In genomic region chr7:364536-364935, GRCh38 we compare ENCODE assay signal across 28 cellular contexts.
DNase-seq lines count a peak whose midpoint lies in the region; ATAC-seq, FAIRE-seq and TF ChIP-seq lines count a peak whose summit lies in the region.
"Had no signal": no experiment of that assay in that cellular context is flagged by ENCODE, and none has a peak within 500 bp of the region (broad histone marks: within the 10 kb centered on the region; RNA-seq: fewer than 3 reads in every experiment).

No MANE protein-coding gene starts in this region.

- H2BK120ac ChIP-seq in H9 (ENCODE audit: low read depth, low read length, poor library complexity, severe bottlenecking): no peak overlapping the region

- no peak overlapping the region for H3K27ac Mint-ChIP-seq in activated T-helper 17 cell treated with anti-CD3 and anti-CD28 coated beads, Interleukin-2, amount 50 U/mL, for 72 hours
- no peak overlapping the region; a peak in 1 of 7 replicates for H3K27ac Mint-ChIP-seq in H9
- H3K27ac Mint-ChIP-seq: neural progenitor cell; stimulated activated memory B cell treated with anti-CD40 and anti-IgM and Interleukin-4, amounts not matched to agents 10 μg/mL and 1 μg/mL and 100 μg/mL, for 72 hours; T-helper 1 cell treated with Interleukin-12 subunit alpha and Interleukin-12 subunit beta and Interleukin-4 antibody, amounts not matched to agents 30 μg/mL and 1 μg/mL, for 36 hours had no signal

- H3K79me1 ChIP-seq in H9 (ENCODE audit: insufficient read depth, low read depth, low read length, poor library complexity, severe bottlenecking): no peaks in the 10 kb centered on the region

- intact Hi-C loops in left cardiac atrium (cut with DNase I) (no loop called here), cardiac septum (cut with DNase I) (no loop called here), kidney (cut with DNase I) (no loop called here)

- H4K20me1 ChIP-seq in H9 (ENCODE audit: control insufficient read depth, insufficient read depth, insufficient read length): no peaks in the 10 kb centered on the region

- H2BK15ac ChIP-seq in H9 (ENCODE audit: low read depth, low read length): no peak overlapping the region

- H3K27me3 Mint-ChIP-seq in activated T-helper 17 cell treated with anti-CD3 and anti-CD28 coated beads, Interleukin-2, amount 50 U/mL, for 72 hours: no peaks in the 10 kb centered on the region
- H3K27me3 Mint-ChIP-seq in H9 (ENCODE audit: low read depth): peaks cover 13% of the 10 kb centered on the region

- H2AFZ ChIP-seq in H9 (ENCODE audit: low read length): no peak overlapping the region
- H2AFZ ChIP-seq: neural progenitor cell had no signal

- no CpG with 5 or more reads among the region's 11 CpGs for WGBS in H9 (ENCODE audit: extremely low coverage, insufficient read length, low lambda C conversion rate)

- H3K27ac ChIP-seq in kidney (ENCODE audit: low read depth in 2 of 2, low read length in 2 of 2) (no peak overlapping the region), H9 (ENCODE audit: insufficient read length, low read depth, low read length) (no peak overlapping the region)
- H3K27ac ChIP-seq: C4-2B, neural progenitor cell had no signal

- H3K18ac ChIP-seq in H9 (ENCODE audit: insufficient read length, low read depth, low read length): no peak overlapping the region

- H3K9me3 ChIP-seq in kidney (ENCODE audit: control insufficient read depth in 1 of 2, low read length in 2 of 2) (no peaks in the 10 kb centered on the region), H9 (ENCODE audit: control insufficient read depth, low read depth, low read length) (no peaks in the 10 kb centered on the region)
- H3K9me3 ChIP-seq: MG63 had no signal

- no peak overlapping the region for H2BK5ac ChIP-seq in H9 (ENCODE audit: insufficient read length, low read length)

- H3K9me3 Mint-ChIP-seq in activated T-helper 17 cell treated with anti-CD3 and anti-CD28 coated beads, Interleukin-2, amount 50 U/mL, for 72 hours: peaks cover 4% of the 10 kb centered on the region
- no peaks in the 10 kb centered on the region; a peak in 1 of 5 replicates for H3K9me3 Mint-ChIP-seq in H9

- DNase-seq in left cardiac atrium: peak; percentile 8
- no peak for DNase-seq in cardiac septum (ENCODE audit: low spot score)
- peak; percentile 52 for DNase-seq in kidney
- no peak for DNase-seq in urothelium cell line (ENCODE audit: low spot score)
- DNase-seq in H9: no peak
- DNase-seq: activated CD4-positive, CD25-positive, alpha-beta regulatory T cell treated with anti-CD3 and anti-CD28 coated beads, Interleukin-2, amount 50 U/mL, for 72 hours; activated T-cell treated with anti-CD3 and anti-CD28 coated beads, Interleukin-2, amount 50 U/mL, for 1 hour; amygdala; DMS 273 treated with DMSO at 0.1 percent for 48 hours; KBM-7; kidney glomerular epithelial cell; mammary epithelial cell; MG63; NCI-H1105 treated with DMSO at 0.1 percent for 48 hours; NCI-H2081 treated with DMSO at 0.1 percent for 48 hours; NCI-H345; NCI-H82; stimulated activated CD4-positive, alpha-beta T cell treated with anti-CD3 and anti-CD28 coated beads, Interleukin-4, amount 100 ng/mL, for 4 hours had no signal

- no peak overlapping the region for H2BK12ac ChIP-seq in H9 (ENCODE audit: insufficient read length, low read depth, low read length)

- H3K4me1 ChIP-seq in kidney (ENCODE audit: control insufficient read depth in 1 of 2, insufficient read depth in 1 of 2, low read depth in 1 of 2, low read length in 2 of 2): peaks cover 0 to 4% of the 10 kb centered on the region in 2 donors
- no peaks in the 10 kb centered on the region for H3K4me1 ChIP-seq in H9 (ENCODE audit: insufficient read depth, low read length)

- H3K36me3 ChIP-seq in kidney (ENCODE audit: control insufficient read depth in 1 of 2, insufficient read depth in 2 of 2, low read length in 2 of 2): no peaks in the 10 kb centered on the region
- H3K36me3 ChIP-seq: MG63, neural progenitor cell had no signal

- H3T11ph ChIP-seq in H9 (ENCODE audit: low read length): no peak overlapping the region

- no peak overlapping the region for H4K5ac ChIP-seq in H9 (ENCODE audit: insufficient read length, low read depth, low read length)

- no peak overlapping the region for H2BK20ac ChIP-seq in H9 (ENCODE audit: low read depth, low read length, poor library complexity, severe bottlenecking)

- no peaks in the 10 kb centered on the region for H3K23me2 ChIP-seq in H9 (ENCODE audit: insufficient read length, low read depth, low read length, poor library complexity, severe bottlenecking)

- TF ChIP-seq CTCF in kidney (IDR thresholded peaks at IDR 0.05; ENCODE audit: borderline replicate concordance, extremely low read depth, insufficient read depth) (no peak), H9 (conservative IDR thresholded peaks at IDR 0.05) (no peak)

- H3K4me3 Mint-ChIP-seq in activated T-helper 17 cell treated with anti-CD3 and anti-CD28 coated beads, Interleukin-2, amount 50 U/mL, for 72 hours: peak overlapping the region; percentile 82
- no peak overlapping the region for H3K4me3 Mint-ChIP-seq in H9
- H3K4me3 Mint-ChIP-seq: neural progenitor cell; stimulated activated memory B cell treated with anti-CD40 and anti-IgM and Interleukin-4, amounts not matched to agents 10 μg/mL and 1 μg/mL and 100 μg/mL, for 72 hours; T-helper 1 cell treated with Interleukin-12 subunit alpha and Interleukin-12 subunit beta and Interleukin-4 antibody, amounts not matched to agents 30 μg/mL and 1 μg/mL, for 36 hours had no signal

- H3K23ac ChIP-seq in H9 (ENCODE audit: insufficient read length, low read depth, low read length): no peak overlapping the region

- H3K14ac ChIP-seq in H9 (ENCODE audit: insufficient read depth, low read length): no peak overlapping the region

- H4K8ac ChIP-seq in H9 (replicated peaks; ENCODE audit: insufficient read length, low read depth, low read length): no peak overlapping the region

- H3K4me3 ChIP-seq in kidney (ENCODE audit: low read length in 2 of 2): no peak overlapping the region
- H3K4me3 ChIP-seq: MG63, neural progenitor cell had no signal

- peaks cover 38% of the 10 kb centered on the region for H3K4me1 Mint-ChIP-seq in activated T-helper 17 cell treated with anti-CD3 and anti-CD28 coated beads, Interleukin-2, amount 50 U/mL, for 72 hours
- peaks cover 8 to 40% of the 10 kb centered on the region in 2 experiments for H3K4me1 Mint-ChIP-seq in H9

- no peak overlapping the region for H3K9ac ChIP-seq in kidney (ENCODE audit: low read length in 2 of 2)
- no peak overlapping the region for H3K9ac ChIP-seq in H9 (ENCODE audit: extremely low read depth, insufficient read length, low read length)
- H3K9ac ChIP-seq: neural progenitor cell had no signal

- ATAC-seq in left cardiac atrium: no peak
- no peak for ATAC-seq in activated T-helper 17 cell treated with anti-CD3 and anti-CD28 coated beads, Interleukin-2, amount 50 U/mL, for 72 hours (replicated peaks)
- ATAC-seq in HG02981 (IDR thresholded peaks at IDR 0.05; ENCODE audit: unreplicated experiment): no peak
- ATAC-seq in HG02970 (IDR thresholded peaks at IDR 0.05; ENCODE audit: low FRiP score, unreplicated experiment): no peak
- ATAC-seq: sciatic nerve; stimulated activated memory B cell treated with anti-CD40 and anti-IgM and Interleukin-4, amounts not matched to agents 10 μg/mL and 1 μg/mL and 100 μg/mL, for 72 hours had no signal

- FAIRE-seq in kidney (lab: Jason Lieb, UNC) (no peak), urothelium cell line (lab: Jason Lieb, UNC) (peak; percentile 5)
- FAIRE-seq: colon, H54 had no signal

- no peak overlapping the region for H3K4me2 ChIP-seq in H9 (ENCODE audit: insufficient read depth, insufficient read length, low read length)
- H3K4me2 ChIP-seq: neural progenitor cell had no signal

- H3K56ac ChIP-seq in H9 (ENCODE audit: insufficient read length, low read depth, low read length): no peak overlapping the region

- H3K27me3 ChIP-seq in H9 (ENCODE audit: insufficient read depth, low read length): peaks cover 7% of the 10 kb centered on the region; the same call in 1 of the 2 replicates

- peaks cover 4% of the 10 kb centered on the region for H3K36me3 Mint-ChIP-seq in activated T-helper 17 cell treated with anti-CD3 and anti-CD28 coated beads, Interleukin-2, amount 50 U/mL, for 72 hours (ENCODE audit: low read depth)
- H3K36me3 Mint-ChIP-seq in H9 (ENCODE audit: insufficient read depth in 1 of 3, low read depth in 3 of 3): no peaks in the 10 kb centered on the region; a peak in 1 of 7 replicates
- H3K36me3 Mint-ChIP-seq: neural progenitor cell had no signal

- H3K79me2 ChIP-seq in H9 (ENCODE audit: insufficient read depth, low read length): no peaks in the 10 kb centered on the region

- no peak overlapping the region for H2AK5ac ChIP-seq in H9 (ENCODE audit: insufficient read length, low read length)

- H4K91ac ChIP-seq in H9 (ENCODE audit: insufficient read length, low read depth, low read length): no peak overlapping the region

- H3K4ac ChIP-seq in H9 (ENCODE audit: low read depth, low read length): no peak overlapping the region

Comparison
In these comparisons a context has a peak if more than half of its experiments do, and no peak if none do; other contexts are left out.
1. DNase-seq: peak in left cardiac atrium (single experiment) and kidney (single experiment); none in cardiac septum (single experiment), urothelium cell line (single experiment) and H9 (single experiment).